19 cellular contexts compared by ENCODE assay signal in the genomic region with DNA sequence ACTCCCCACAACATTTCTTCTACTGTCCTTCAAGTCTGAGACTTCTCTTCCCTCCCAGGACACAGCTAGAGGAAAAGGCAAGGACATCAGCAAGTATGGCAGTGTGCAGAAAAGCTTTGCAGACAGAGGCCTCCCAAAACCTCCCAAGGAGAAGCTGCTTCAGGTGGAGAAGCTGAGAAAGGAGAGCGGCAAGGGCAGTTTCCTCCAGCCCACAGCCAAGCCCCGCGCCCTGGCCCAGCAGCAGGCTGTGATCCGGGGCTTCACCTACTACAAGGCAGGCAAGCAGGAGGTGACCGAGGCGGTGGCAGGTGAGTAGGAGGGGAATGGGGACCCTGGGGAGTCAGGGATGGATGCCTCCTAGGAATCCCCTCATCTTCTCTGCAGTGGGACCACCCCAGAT. TPM values are rescaled to one million over a fixed set of nuclear protein-coding genes. Genes with fewer than 3 reads are reported as not detected.
"Had no signal": no experiment of that assay in that cellular context is flagged by ENCODE, and none has a peak within 500 bp of the region (broad histone marks: within the 10 kb centered on the region; RNA-seq: fewer than 3 reads in every experiment).

No MANE protein-coding gene starts in this region.

- H2AFZ ChIP-seq: parathyroid adenoma had no signal

- H3K79me2 ChIP-seq: parathyroid adenoma had no signal

- DNase-seq: endodermal cell; erythroblast; kidney; left cardiac atrium; left ventricle myocardium superior; mesendoderm; psoas muscle; retina; right lobe of liver; stimulated activated CD4-positive, alpha-beta T cell treated with anti-CD3 and anti-CD28 coated beads, Interleukin-2, amount 100 ng/mL, for 24 hours; stimulated activated CD4-positive, alpha-beta T cell treated with anti-CD3 and anti-CD28 coated beads, Interleukin-4, amount 100 ng/mL, for 4 hours; stimulated activated naive CD4-positive, alpha-beta T cell treated with Interleukin-2 at 50 U/mL for 16 hours; uterus had no signal

- H3K36me3 Mint-ChIP-seq: naive thymus-derived CD8-positive, alpha-beta T cell; type B pancreatic cell had no signal

- ATAC-seq: naive thymus-derived CD8-positive, alpha-beta T cell; psoas muscle had no signal

- H3K9ac ChIP-seq: parathyroid adenoma had no signal

- H3K4me3 Mint-ChIP-seq: endodermal cell; naive thymus-derived CD8-positive, alpha-beta T cell; type B pancreatic cell had no signal

- H3K4me1 ChIP-seq: parathyroid adenoma, right lobe of liver had no signal

- H3K9me3 Mint-ChIP-seq: endodermal cell; naive thymus-derived CD8-positive, alpha-beta T cell; type B pancreatic cell had no signal

- H3K27me3 ChIP-seq: foreskin keratinocyte, right lobe of liver, uterus had no signal

- H3K9me3 ChIP-seq: psoas muscle, right lobe of liver, uterus had no signal

- H3K27ac Mint-ChIP-seq: endodermal cell, type B pancreatic cell had no signal

- H3K4me3 ChIP-seq: lung, psoas muscle, right lobe of liver, uterus had no signal

- H3K36me3 ChIP-seq: right lobe of liver, uterus had no signal

- H3K4me1 Mint-ChIP-seq: endodermal cell had no signal

- H3K27ac ChIP-seq: foreskin keratinocyte, right lobe of liver had no signal

RNA-seq across cellular contexts. Expression of gene OLFML2A, which starts 24.4 kb away (rescaled TPM):
- polyA plus RNA-seq: naive thymus-derived CD8-positive, alpha-beta T cell had no signal

RNA-seq across cellular contexts. Expression of gene NR6A1, which starts 30.2 kb away (rescaled TPM):
- polyA plus RNA-seq: naive thymus-derived CD8-positive, alpha-beta T cell had no signal

RNA-seq across cellular contexts. Expression of gene WDR38, which starts 51.9 kb away (rescaled TPM):
- total RNA-seq: endodermal cell; endothelial cell of umbilical vein; foreskin keratinocyte; left cardiac atrium; left ventricle myocardium superior; naive thymus-derived CD8-positive, alpha-beta T cell; psoas muscle; right lobe of liver had no signal
- polyA plus RNA-seq: endothelial cell of umbilical vein; foreskin keratinocyte; naive thymus-derived CD8-positive, alpha-beta T cell had no signal
